Comparison of ENCODE assay signal across 1 cellular context in genomic region chr1:245812278-245812677, GRCh38.
TF ChIP-seq lines count a peak whose summit lies in the region.

No MANE protein-coding gene starts in this region.

TF ChIP-seq in H1, 55 proteins besides CTCF, POLR2A, EP300 and RAD21 (continued from another document):
- TF ChIP-seq YY1 (IDR thresholded peaks at IDR 0.05; ENCODE audit: low read depth, low read length) (no peak), JUN (IDR thresholded peaks at IDR 0.05; ENCODE audit: low read depth, low read length) (no peak), FOSL1 (IDR thresholded peaks at IDR 0.05; ENCODE audit: insufficient read depth, low read depth, low read length) (no peak)
